21 cellular contexts compared by ENCODE assay signal in genomic region chr1:24102966-24103365, GRCh38. TPM values are rescaled to one million over a fixed set of nuclear protein-coding genes. Genes with fewer than 3 reads are reported as not detected.
DNase-seq lines count a peak whose midpoint lies in the region; ATAC-seq, FAIRE-seq and TF ChIP-seq lines count a peak whose summit lies in the region.
"Had no signal": no experiment of that assay in that cellular context is flagged by ENCODE, and none has a peak within 500 bp of the region (broad histone marks: within the 10 kb centered on the region; RNA-seq: fewer than 3 reads in every experiment).

No MANE protein-coding gene starts in this region.

- intact Hi-C loops in ascending aorta (cut with DNase I): no loop called here
- intact Hi-C loops in right cardiac atrium (cut with DNase I): no loop called here
- intact Hi-C loops in pancreas (cut with DNase I): no loop called here

- H3K36me3 ChIP-seq in ascending aorta (no peaks in the 10 kb centered on the region), pancreas (no peaks in the 10 kb centered on the region)

- FAIRE-seq in pancreas (lab: Jason Lieb, UNC): no peak
- FAIRE-seq: A204.1 had no signal

- no peaks in the 10 kb centered on the region for H3K9me3 Mint-ChIP-seq in activated CD4-positive, alpha-beta T cell treated with anti-CD3 and anti-CD28 coated beads, Interleukin-2, amount 10 ng/mL, durations not matched to agents 7 days and 5 days
- H3K9me3 Mint-ChIP-seq: CD14-positive monocyte; effector memory CD8-positive, alpha-beta T cell; GM23338 had no signal

- POLR2A ChIA-PET in activated CD4-positive, alpha-beta T cell treated with anti-CD3 and anti-CD28 coated beads, Interleukin-2, amount 10 ng/mL, durations not matched to agents 7 days and 5 days (lab: Charles Lee): no interaction called here

- H3K27ac ChIP-seq in ascending aorta (peak overlapping the region; percentile 22 to 37), right cardiac atrium (ENCODE audit: low read length) (peak overlapping the region; percentile 61), pancreas (peak overlapping the region; percentile 17 to 68 (median 27))

- ATAC-seq in right cardiac atrium (peak; percentile 63 to 72), pancreas (peak; percentile 78 to 83 (median 80)), HG03139 (IDR thresholded peaks at IDR 0.05; ENCODE audit: unreplicated experiment) (no peak)
- ATAC-seq: activated CD4-positive, alpha-beta T cell treated with anti-CD3 and anti-CD28 coated beads for 36 hours; effector memory CD8-positive, alpha-beta T cell; GM23338 had no signal

- H3K4me1 Mint-ChIP-seq in activated CD4-positive, alpha-beta T cell treated with anti-CD3 and anti-CD28 coated beads, Interleukin-2, amount 10 ng/mL, durations not matched to agents 7 days and 5 days: no peaks in the 10 kb centered on the region
- H3K4me1 Mint-ChIP-seq: activated CD4-positive, alpha-beta T cell treated with anti-CD3 and anti-CD28 coated beads for 36 hours; CD14-positive monocyte had no signal

- H3K27ac Mint-ChIP-seq in activated CD4-positive, alpha-beta T cell treated with anti-CD3 and anti-CD28 coated beads, Interleukin-2, amount 10 ng/mL, durations not matched to agents 7 days and 5 days: no peak overlapping the region
- H3K27ac Mint-ChIP-seq: activated CD4-positive, alpha-beta T cell treated with anti-CD3 and anti-CD28 coated beads for 36 hours had no signal

- no peaks in the 10 kb centered on the region for H3K27me3 Mint-ChIP-seq in activated CD4-positive, alpha-beta T cell treated with anti-CD3 and anti-CD28 coated beads, Interleukin-2, amount 10 ng/mL, durations not matched to agents 7 days and 5 days
- H3K27me3 Mint-ChIP-seq: activated CD4-positive, alpha-beta T cell treated with anti-CD3 and anti-CD28 coated beads for 36 hours had no signal

- no peak overlapping the region for H3K4me3 ChIP-seq in AG10803 (ENCODE audit: low read length)
- no peak overlapping the region for H3K4me3 ChIP-seq in ascending aorta
- H3K4me3 ChIP-seq in right cardiac atrium (ENCODE audit: low read length): no peak overlapping the region
- no peak overlapping the region for H3K4me3 ChIP-seq in pancreas
- H3K4me3 ChIP-seq: GM23338 had no signal

- peak; percentile 39 for DNase-seq in AG10803 (ENCODE audit: low read depth)
- DNase-seq in ascending aorta (ENCODE audit: low spot score in 2 of 2): peak in 1 of 2 donors; percentile 81
- DNase-seq in right cardiac atrium: peak; percentile 63 to 88 (median 83)
- peak in 5 of 6 donors; percentile 46 to 86 (median 68) for DNase-seq in pancreas
- DNase-seq in activated CD4-positive, alpha-beta T cell treated with anti-CD3 and anti-CD28 coated beads, Interleukin-2, amount 10 ng/mL, durations not matched to agents 7 days and 5 days: no peak
- no peak for DNase-seq in activated CD4-positive, alpha-beta T cell treated with anti-CD3 and anti-CD28 coated beads, Interleukin-2, amount 50 U/mL, for 1 hour
- no peak for DNase-seq in hippocampal formation (lab: John Stamatoyannopoulos, UW)
- DNase-seq: activated CD4-positive, alpha-beta T cell treated with anti-CD3 and anti-CD28 coated beads for 36 hours; activated CD8-positive, alpha-beta memory T cell treated with anti-CD3 and anti-CD28 coated beads, Interleukin-2, amount 50 U/mL, for 4 hours; activated gamma-delta T cell treated with Interleukin-2 at 50 U/mL for 16 hours; amniotic stem cell; effector memory CD8-positive, alpha-beta T cell; NCI-H1436 treated with DMSO at 0.1 percent for 48 hours; NCI-H748 treated with DMSO at 0.1 percent for 48 hours; occipital lobe had no signal

- no peaks in the 10 kb centered on the region for H3K36me3 Mint-ChIP-seq in activated CD4-positive, alpha-beta T cell treated with anti-CD3 and anti-CD28 coated beads, Interleukin-2, amount 10 ng/mL, durations not matched to agents 7 days and 5 days (ENCODE audit: low read depth)
- H3K36me3 Mint-ChIP-seq: CD14-positive monocyte had no signal

- TF ChIP-seq CTCF in AG10803 (conservative IDR thresholded peaks at IDR 0.05; ENCODE audit: low read length) (no peak), ascending aorta (IDR thresholded peaks at IDR 0.05) (no peak), pancreas (IDR thresholded peaks at IDR 0.05) (no peak)

- H3K4me1 ChIP-seq in ascending aorta (peaks cover 0 to 15% of the 10 kb centered on the region in 2 donors), right cardiac atrium (ENCODE audit: control insufficient read depth, insufficient read depth, low read length) (no peaks in the 10 kb centered on the region), pancreas (peaks cover 19 to 24% (median 24%) of the 10 kb centered on the region in 3 donors)

- CTCF ChIA-PET in activated CD4-positive, alpha-beta T cell treated with anti-CD3 and anti-CD28 coated beads, Interleukin-2, amount 10 ng/mL, durations not matched to agents 7 days and 5 days (lab: Charles Lee): interaction anchor here (0.6 to 2.0 kb wide), 3 partner anchors 9 to 195 kb away, joined by 3 to 7 read pairs (median 6); partner anchors contain the start of gene MYOM3

- no peaks in the 10 kb centered on the region for H3K27me3 ChIP-seq in ascending aorta
- H3K27me3 ChIP-seq in right cardiac atrium (ENCODE audit: control insufficient read depth, insufficient read depth): no peaks in the 10 kb centered on the region
- H3K27me3 ChIP-seq in pancreas: no peaks in the 10 kb centered on the region

- no peaks in the 10 kb centered on the region for H3K9me3 ChIP-seq in ascending aorta
- no peaks in the 10 kb centered on the region for H3K9me3 ChIP-seq in right cardiac atrium (ENCODE audit: control insufficient read depth, low read length)
- no peaks in the 10 kb centered on the region for H3K9me3 ChIP-seq in pancreas

- 49% methylated on average over 8 of the region's 8 CpGs for WGBS in right cardiac atrium
- 36 to 44% methylated on average over 8 of the region's 8 CpGs for WGBS in pancreas, 2 donors

- H3K4me3 Mint-ChIP-seq in activated CD4-positive, alpha-beta T cell treated with anti-CD3 and anti-CD28 coated beads, Interleukin-2, amount 10 ng/mL, durations not matched to agents 7 days and 5 days: no peak overlapping the region
- H3K4me3 Mint-ChIP-seq: activated CD4-positive, alpha-beta T cell treated with anti-CD3 and anti-CD28 coated beads for 36 hours; CD14-positive monocyte; effector memory CD8-positive, alpha-beta T cell; GM23338 had no signal

RNA-seq across cellular contexts. Expression of gene MYOM3, which starts 9.0 kb away (rescaled TPM):
- total RNA-seq in ascending aorta (1.2 TPM), right cardiac atrium (100 to 1,000 TPM; 202 to 292 (median 241) TPM), pancreas (1 to 10 TPM in 2 of 6 donors, under 1 TPM in 4; 0.38 to 1.7 (median 0.79) TPM)
- polyA plus RNA-seq in right cardiac atrium (258 TPM), pancreas (1 to 10 TPM in 1 of 2 donors, under 1 TPM in 1; 0.77 to 1.2 TPM)
- not detected for total RNA-seq in activated CD4-positive, alpha-beta T cell treated with anti-CD3 and anti-CD28 coated beads, Interleukin-2, amount 10 ng/mL, durations not matched to agents 7 days and 5 days
- total RNA-seq: activated CD4-positive, alpha-beta T cell treated with anti-CD3 and anti-CD28 coated beads for 36 hours; GM23338 had no signal
- polyA plus RNA-seq: CD14-positive monocyte, GM23338 had no signal

RNA-seq across cellular contexts. Expression of gene IL22RA1, which starts 40.0 kb away (rescaled TPM):
- total RNA-seq in ascending aorta (not detected), right cardiac atrium (under 1 TPM; 0.28 to 0.51 (median 0.30) TPM), pancreas (100 to 1,000 TPM in 4 of 6 donors, 10 to 100 TPM in 2; 62.5 to 164 (median 123) TPM)
- polyA plus RNA-seq in right cardiac atrium (0.29 TPM), pancreas (10 to 100 TPM; 68.8 to 87.5 TPM)
- not detected for total RNA-seq in activated CD4-positive, alpha-beta T cell treated with anti-CD3 and anti-CD28 coated beads, Interleukin-2, amount 10 ng/mL, durations not matched to agents 7 days and 5 days
- total RNA-seq: activated CD4-positive, alpha-beta T cell treated with anti-CD3 and anti-CD28 coated beads for 36 hours; chondrocyte; Daoy; occipital lobe had no signal
- polyA plus RNA-seq: CD14-positive monocyte had no signal

Comparison
In these comparisons a context has a peak if more than half of its experiments do, and no peak if none do; other contexts are left out.
1. DNase-seq: peak in AG10803 (single experiment), right cardiac atrium (3 of 3) and pancreas (5 of 6); none in activated CD4-positive, alpha-beta T cell treated with anti-CD3 and anti-CD28 coated beads, Interleukin-2, amount 10 ng/mL, durations not matched to agents 7 days and 5 days (single experiment), activated CD4-positive, alpha-beta T cell treated with anti-CD3 and anti-CD28 coated beads, Interleukin-2, amount 50 U/mL, for 1 hour (single experiment) and hippocampal formation (0 of 2).
2. RNA of gene MYOM3, which starts 9.0 kb away (total RNA-seq): 202 to 292 TPM in right cardiac atrium; 1.2 TPM in ascending aorta (single experiment), 0.38 to 1.7 TPM in pancreas and not detected in activated CD4-positive, alpha-beta T cell treated with anti-CD3 and anti-CD28 coated beads, Interleukin-2, amount 10 ng/mL, durations not matched to agents 7 days and 5 days; every median in the first group is over 10 times any median in the second.
3. RNA of gene IL22RA1, which starts 40.0 kb away (total RNA-seq): 62.5 to 164 TPM in pancreas; 0.28 to 0.51 TPM in right cardiac atrium, not detected in activated CD4-positive, alpha-beta T cell treated with anti-CD3 and anti-CD28 coated beads, Interleukin-2, amount 10 ng/mL, durations not matched to agents 7 days and 5 days and not detected in ascending aorta (single experiment); every median in the first group is over 10 times any median in the second.
4. Peak in every context shown above with its lines, with median percentiles within 50 percentile points of each other: H3K27ac ChIP-seq.